Comparison of ENCODE assay signal across 17 cellular contexts in the genomic region with DNA sequence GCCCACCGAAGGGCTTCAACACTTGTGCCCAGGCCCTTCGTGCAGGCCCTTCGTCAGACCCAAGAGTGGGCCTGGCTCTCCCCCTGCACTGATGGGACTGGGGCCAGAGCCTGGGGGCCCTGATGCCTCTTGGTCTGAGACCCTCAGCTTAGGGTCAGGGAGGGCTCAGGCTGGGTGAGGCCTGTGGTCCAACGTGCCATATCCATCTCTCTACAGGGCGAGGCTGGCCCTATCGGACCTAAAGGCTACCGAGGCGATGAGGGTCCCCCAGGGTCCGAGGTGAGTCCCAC. TPM values are rescaled to one million over a fixed set of nuclear protein-coding genes. Genes with fewer than 3 reads are reported as not detected.
A peak's percentile ranks its signal among the peaks of the same experiment; 100 is the strongest.
DNase-seq lines count a peak whose midpoint lies in the region; ATAC-seq and TF ChIP-seq lines count a peak whose summit lies in the region.
"Had no signal": no experiment of that assay in that cellular context is flagged by ENCODE, and none has a peak within 500 bp of the region (broad histone marks: within the 10 kb centered on the region; RNA-seq: fewer than 3 reads in every experiment).

No MANE protein-coding gene starts in this region.

- H3K9ac ChIP-seq in IMR-90 (ENCODE audit: low read depth, low read length) (no peak overlapping the region), stomach smooth muscle (ENCODE audit: low read length in 2 of 2) (no peak overlapping the region)
- H3K9ac ChIP-seq: BLaER1 had no signal

- H3K27me3 ChIP-seq in IMR-90 (ENCODE audit: control insufficient read depth, insufficient read depth, low read length) (no peaks in the 10 kb centered on the region), stomach smooth muscle (ENCODE audit: control insufficient read depth in 1 of 2, insufficient read depth in 2 of 2, low read length in 2 of 2) (no peaks in the 10 kb centered on the region)
- H3K27me3 ChIP-seq: BLaER1 had no signal

- in situ Hi-C loops in IMR-90 (cut with MboI; ENCODE audit: low sequenced_read_pairs): no loop called here

- H3K36me3 ChIP-seq in IMR-90 (ENCODE audit: control insufficient read depth, insufficient read depth, low read length): peaks cover 97% of the 10 kb centered on the region
- H3K36me3 ChIP-seq in stomach smooth muscle (ENCODE audit: control insufficient read depth in 2 of 2, insufficient read depth in 2 of 2, low read length in 2 of 2): peaks cover 48 to 53% of the 10 kb centered on the region in 2 donors
- H3K36me3 ChIP-seq: BLaER1 had no signal

- H4K5ac ChIP-seq in IMR-90 (ENCODE audit: low read depth, low read length): no peak overlapping the region

- H4K20me1 ChIP-seq in IMR-90 (ENCODE audit: insufficient read depth, low read length): peaks cover 76% of the 10 kb centered on the region
- H4K20me1 ChIP-seq: BLaER1 had no signal

- 0 out of 2 replicates have a peak, but pooled peaks cover 3% of the 10 kb centered on the region for H3K9me1 ChIP-seq in IMR-90 (ENCODE audit: insufficient read depth, low read length)

- H2AK5ac ChIP-seq in IMR-90 (ENCODE audit: low read depth, low read length): no peak overlapping the region; the same call in 1 of the 2 replicates

- H3K4me1 ChIP-seq in IMR-90 (ENCODE audit: control insufficient read depth, insufficient read depth, low read length): 0 out of 2 replicates have a peak, but pooled peaks cover 1% of the 10 kb centered on the region
- peaks cover 39% of the 10 kb centered on the region for H3K4me1 ChIP-seq in stomach smooth muscle (ENCODE audit: control insufficient read depth, insufficient read depth, low read length)

- no peak overlapping the region for H3K18ac ChIP-seq in IMR-90 (ENCODE audit: low read depth, low read length)

- H3K56ac ChIP-seq in IMR-90 (ENCODE audit: extremely low read depth, insufficient read depth, low read length): no peak overlapping the region

- no peak for TF ChIP-seq RAD21 in IMR-90 (IDR thresholded peaks at IDR 0.05; ENCODE audit: low read length)

- dilution Hi-C loops in IMR-90 (cut with HindIII; ENCODE audit: low sequenced_read_pairs, unreplicated experiment): no loop called here

- H3K4ac ChIP-seq in IMR-90 (ENCODE audit: low read depth, low read length): no peak overlapping the region

- H3K9me3 ChIP-seq in IMR-90 (ENCODE audit: control insufficient read depth, insufficient read depth, low read length) (no peaks in the 10 kb centered on the region), stomach smooth muscle (ENCODE audit: control insufficient read depth in 2 of 2, low read length in 2 of 2) (no peaks in the 10 kb centered on the region)
- H3K9me3 ChIP-seq: BLaER1 had no signal

- intact Hi-C loops in IMR-90 (cut with micrococcal nuclease): loop anchor here (5.0 kb wide), 1 partner anchor 100 kb away; a partner anchor contains a TSS

- TF ChIP-seq CTCF in IMR-90 (conservative IDR thresholded peaks at IDR 0.05; ENCODE audit: low read depth, low read length): no peak

- CTCF ChIA-PET in IMR-90 (lab: Yijun Ruan, JAX): no interaction called here

- H2BK120ac ChIP-seq in IMR-90 (ENCODE audit: low read depth, low read length): no peak overlapping the region

- H3K79me1 ChIP-seq in IMR-90 (ENCODE audit: low read depth in 1 of 2, low read length in 2 of 2): peaks cover 26 to 67% of the 10 kb centered on the region in 2 experiments

- WGBS in IMR-90 (ENCODE audit: extremely low coverage in 2 of 2, insufficient read length in 1 of 2), 2 experiments: 100% methylated on average over 4 of the region's 9 CpGs; no CpG with 5 or more reads in 1 of the 2 experiments

- no peak overlapping the region for H2AK9ac ChIP-seq in IMR-90 (replicated peaks; ENCODE audit: low read depth, low read length, poor library complexity)

- no peak overlapping the region for H2BK15ac ChIP-seq in IMR-90 (ENCODE audit: low read depth, low read length)

- H4K8ac ChIP-seq in IMR-90 (ENCODE audit: low read depth in 2 of 2, low read length in 2 of 2): no peak overlapping the region

- no peak overlapping the region for H3K23ac ChIP-seq in IMR-90 (ENCODE audit: low read depth, low read length)

- H3K27ac ChIP-seq in IMR-90 (ENCODE audit: insufficient read depth, low read length) (peak overlapping the region; percentile 42; the same call in 1 of the 2 replicates), stomach smooth muscle (ENCODE audit: low read length) (peak overlapping the region; percentile 71)
- H3K27ac ChIP-seq: BLaER1 had no signal

- H2BK5ac ChIP-seq in IMR-90 (ENCODE audit: low read depth, low read length, poor library complexity, severe bottlenecking): no peak overlapping the region

- no TSS peak for BruUV-seq in IMR-90 (replicated peaks; lab: Mats Ljungman, UMichigan)

- peak; percentile 59 for DNase-seq in activated effector memory CD4-positive, alpha-beta T cell treated with anti-CD3 and anti-CD28 coated beads, Interleukin-2, amount 50 U/mL, for 16 hours
- no peak for DNase-seq in activated effector memory CD4-positive, alpha-beta T cell treated with Interleukin-2 at 50 U/mL for 16 hours
- DNase-seq in IMR-90 (no peak), mesenteric fat pad (ENCODE audit: low spot score) (peak; percentile 26), HUDEP-2 (lab: John Stamatoyannopoulos, UW; ENCODE audit: unreplicated experiment in 76 of 76) (no peak), nucleus accumbens (lab: John Stamatoyannopoulos, UW) (no peak)
- DNase-seq: 8988T, DMS79 treated with DMSO at 0.1 percent for 48 hours, KBM-7, MV-4-11, NCI-H1417 treated with DMSO at 0.1 percent for 48 hours, NCI-H1930, NCI-H526 treated with DMSO at 0.1 percent for 48 hours had no signal

- H3K4me3 ChIP-seq in IMR-90 (ENCODE audit: insufficient read depth, low read depth, low read length) (no peak overlapping the region), stomach smooth muscle (ENCODE audit: low read length in 2 of 2) (no peak overlapping the region)
- H3K4me3 ChIP-seq: BLaER1, GM23338 had no signal

- no peak overlapping the region for H3K4me2 ChIP-seq in IMR-90 (ENCODE audit: low read depth, low read length)
- H3K4me2 ChIP-seq: BLaER1, GM23338 had no signal

- no peak overlapping the region for H2AFZ ChIP-seq in IMR-90 (replicated peaks; ENCODE audit: low read length, poor library complexity)
- H2AFZ ChIP-seq: GM23338 had no signal

- no peak for ATAC-seq in IMR-90 (ENCODE audit: low read depth)
- no peak for ATAC-seq in GM18867 (IDR thresholded peaks at IDR 0.05; ENCODE audit: unreplicated experiment)
- ATAC-seq: GM23338 had no signal

- POLR2A ChIA-PET in IMR-90 (lab: Charles Lee; ENCODE audit: unreplicated experiment): no interaction called here

- no peak for TF ChIP-seq POLR2A in IMR-90 (IDR thresholded peaks at IDR 0.05; ENCODE audit: low read depth, low read length)

- no peak overlapping the region for H3K14ac ChIP-seq in IMR-90 (replicated peaks; ENCODE audit: low read depth, low read length)

- H4K91ac ChIP-seq in IMR-90 (ENCODE audit: insufficient read depth, low read depth, low read length): no peak overlapping the region

- no peak overlapping the region for H2BK20ac ChIP-seq in IMR-90 (ENCODE audit: low read depth, low read length)

TF ChIP-seq in IMR-90, 13 proteins besides CTCF, POLR2A, EP300 and RAD21:
- no peak for TF ChIP-seq CHD1 (IDR thresholded peaks at IDR 0.05; ENCODE audit: low read depth, low read length)
- TF ChIP-seq MXI1 (IDR thresholded peaks at IDR 0.05; ENCODE audit: borderline replicate concordance, low read depth, low read length): no peak
- TF ChIP-seq, protein P1, sequence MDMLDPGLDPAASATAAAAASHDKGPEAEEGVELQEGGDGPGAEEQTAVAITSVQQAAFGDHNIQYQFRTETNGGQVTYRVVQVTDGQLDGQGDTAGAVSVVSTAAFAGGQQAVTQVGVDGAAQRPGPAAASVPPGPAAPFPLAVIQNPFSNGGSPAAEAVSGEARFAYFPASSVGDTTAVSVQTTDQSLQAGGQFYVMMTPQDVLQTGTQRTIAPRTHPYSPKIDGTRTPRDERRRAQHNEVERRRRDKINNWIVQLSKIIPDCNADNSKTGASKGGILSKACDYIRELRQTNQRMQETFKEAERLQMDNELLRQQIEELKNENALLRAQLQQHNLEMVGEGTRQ (IDR thresholded peaks at IDR 0.05; ENCODE audit: low read depth, low read length): no peak
- TF ChIP-seq RCOR1 (IDR thresholded peaks at IDR 0.05; ENCODE audit: insufficient replicate concordance, low read length): no peak
- TF ChIP-seq MAFK (IDR thresholded peaks at IDR 0.05; ENCODE audit: low read depth, low read length): no peak
- no peak for TF ChIP-seq CEBPB (IDR thresholded peaks at IDR 0.05; ENCODE audit: low read depth, low read length)
- no peak for TF ChIP-seq MAZ (IDR thresholded peaks at IDR 0.05; ENCODE audit: borderline replicate concordance, low read depth, low read length)
- TF ChIP-seq RFX5 (IDR thresholded peaks at IDR 0.05; ENCODE audit: low read depth, low read length): no peak
- no peak for TF ChIP-seq FOS (IDR thresholded peaks at IDR 0.05; ENCODE audit: low read depth, low read length)

RNA-seq across cellular contexts. Expression of a gene that starts 15.6 kb away (rescaled TPM):
- 173 and 186 TPM in 2 replicates for total RNA-seq in IMR-90 (2012; rRNA removed)
- 1,556 and 1,578 TPM in 2 replicates for polyA plus RNA-seq in IMR-90 (2012; rRNA removed)
- 1,992 and 3,331 TPM in 2 replicates for polyA plus RNA-seq in IMR-90 (2012; cell fraction: cytosol; rRNA removed)
- polyA plus RNA-seq in IMR-90 (2012; cell fraction: nucleus; rRNA removed; ENCODE audit: low replicate concordance): 5,237 and 11,886 TPM in 2 replicates
- total RNA-seq in mesenteric fat pad: 521 TPM

Comparison
In these comparisons a context has a peak if more than half of its experiments do, and no peak if none do; other contexts are left out.
1. DNase-seq: peak in activated effector memory CD4-positive, alpha-beta T cell treated with anti-CD3 and anti-CD28 coated beads, Interleukin-2, amount 50 U/mL, for 16 hours (single experiment) and mesenteric fat pad (single experiment); none in activated effector memory CD4-positive, alpha-beta T cell treated with Interleukin-2 at 50 U/mL for 16 hours (single experiment), IMR-90 (single experiment), HUDEP-2 (0 of 76) and nucleus accumbens (0 of 56).